ENCODE assay signal across 12 cellular contexts in the genomic region with DNA sequence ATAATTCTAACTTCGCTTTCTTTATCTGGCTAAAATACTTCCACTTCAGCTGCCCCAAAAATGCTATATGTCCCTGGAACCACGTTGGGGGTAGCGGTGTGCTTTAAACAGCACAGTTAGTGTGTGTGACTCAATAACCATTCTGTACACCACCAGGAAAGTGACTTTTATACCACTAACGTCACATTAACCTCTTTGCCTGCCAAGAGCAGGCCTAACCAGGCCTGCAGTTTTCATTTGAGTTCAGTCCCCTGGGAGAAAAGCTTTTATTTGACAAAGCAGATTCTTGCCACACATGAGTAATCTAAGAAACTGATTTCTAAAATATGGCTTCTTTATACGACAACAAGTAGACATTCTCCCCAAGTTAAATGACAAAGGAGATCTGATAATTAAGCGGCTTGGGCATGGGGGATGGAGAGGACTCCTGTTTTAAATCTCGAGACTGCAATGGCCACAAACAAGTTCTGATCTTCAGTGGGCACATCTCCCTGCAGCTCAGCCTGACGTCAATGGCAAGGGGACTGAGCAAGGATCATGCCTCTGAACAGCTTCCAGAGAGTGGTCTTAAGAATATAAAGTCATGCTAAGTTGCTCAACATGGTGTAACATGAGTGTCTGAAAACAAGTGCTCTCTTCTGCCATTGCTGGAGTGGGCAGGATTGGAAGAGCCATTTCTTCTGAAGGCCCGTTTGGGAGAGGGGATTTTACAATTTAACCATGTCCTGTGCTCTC.
DNase-seq lines count a peak whose midpoint lies in the region; ATAC-seq and TF ChIP-seq lines count a peak whose summit lies in the region.
"Had no signal": no experiment of that assay in that cellular context is flagged by ENCODE, and none has a peak within 500 bp of the region (broad histone marks: within the 10 kb centered on the region; RNA-seq: fewer than 3 reads in every experiment).

No MANE protein-coding gene starts in this region.

- H3K4me3 Mint-ChIP-seq in chondrocyte (ENCODE audit: unreplicated experiment) (no peak overlapping the region), type B pancreatic cell (no peak overlapping the region)
- H3K4me3 Mint-ChIP-seq: activated CD8-positive, alpha-beta memory T cell treated with anti-CD3 and anti-CD28 coated beads, Interleukin-2, amount 10 ng/mL, durations not matched to agents 7 days and 5 days; activated naive CD8-positive, alpha-beta T cell treated with anti-CD3 and anti-CD28 coated beads, Interleukin-2, amount 10 ng/mL, durations not matched to agents 7 days and 5 days; stimulated activated effector memory CD8-positive, alpha-beta T cell treated with anti-CD3 and anti-CD28 coated beads, Interleukin-12 subunit alpha, Interleukin-12 subunit beta, amount 100 ng/mL, for 72 hours had no signal

- H3K9me3 Mint-ChIP-seq in chondrocyte (ENCODE audit: low read depth) (peaks cover 1% of the 10 kb centered on the region), type B pancreatic cell (no peaks in the 10 kb centered on the region)
- H3K9me3 Mint-ChIP-seq: activated naive CD8-positive, alpha-beta T cell treated with anti-CD3 and anti-CD28 coated beads, Interleukin-2, amount 10 ng/mL, durations not matched to agents 7 days and 5 days; stimulated activated effector memory CD8-positive, alpha-beta T cell treated with anti-CD3 and anti-CD28 coated beads, Interleukin-12 subunit alpha, Interleukin-12 subunit beta, amount 100 ng/mL, for 72 hours had no signal

- DNase-seq in NAMALWA (ENCODE audit: low spot score) (peak; percentile 11), chondrocyte (ENCODE audit: low spot score) (no peak), left lobe of liver (ENCODE audit: low spot score) (no peak), type B pancreatic cell (ENCODE audit: extremely low spot score, unreplicated experiment) (no peak)
- no peak for DNase-seq in activated T-cell treated with anti-CD3 and anti-CD28 coated beads, Interleukin-2, amount 50 U/mL, for 1 hour
- DNase-seq: activated CD8-positive, alpha-beta memory T cell treated with anti-CD3 and anti-CD28 coated beads, Interleukin-2, amount 10 ng/mL, durations not matched to agents 7 days and 5 days; activated naive CD8-positive, alpha-beta T cell treated with anti-CD3 and anti-CD28 coated beads, Interleukin-2, amount 10 ng/mL, durations not matched to agents 7 days and 5 days; DMS153; NCI-H146 had no signal

- peak; percentile 80 for ATAC-seq in left lobe of liver
- ATAC-seq in HG03159 (IDR thresholded peaks at IDR 0.05; ENCODE audit: unreplicated experiment) = no peak
- ATAC-seq in HG02610 (IDR thresholded peaks at IDR 0.05; ENCODE audit: unreplicated experiment) = no peak
- ATAC-seq: activated CD8-positive, alpha-beta memory T cell treated with anti-CD3 and anti-CD28 coated beads, Interleukin-2, amount 10 ng/mL, durations not matched to agents 7 days and 5 days; stimulated activated effector memory CD8-positive, alpha-beta T cell treated with anti-CD3 and anti-CD28 coated beads, Interleukin-12 subunit alpha, Interleukin-12 subunit beta, amount 100 ng/mL, for 72 hours had no signal

- H3K36me3 Mint-ChIP-seq in chondrocyte (ENCODE audit: low read depth) = no peaks in the 10 kb centered on the region
- H3K36me3 Mint-ChIP-seq in type B pancreatic cell = no peaks in the 10 kb centered on the region
- H3K36me3 Mint-ChIP-seq: activated CD8-positive, alpha-beta memory T cell treated with anti-CD3 and anti-CD28 coated beads, Interleukin-2, amount 10 ng/mL, durations not matched to agents 7 days and 5 days; activated naive CD8-positive, alpha-beta T cell treated with anti-CD3 and anti-CD28 coated beads, Interleukin-2, amount 10 ng/mL, durations not matched to agents 7 days and 5 days; stimulated activated effector memory CD8-positive, alpha-beta T cell treated with anti-CD3 and anti-CD28 coated beads, Interleukin-12 subunit alpha, Interleukin-12 subunit beta, amount 100 ng/mL, for 72 hours had no signal

- H3K27ac Mint-ChIP-seq in chondrocyte (ENCODE audit: unreplicated experiment) (peak overlapping the region; percentile 58), type B pancreatic cell (peak overlapping the region; percentile 15)
- H3K27ac Mint-ChIP-seq: activated CD8-positive, alpha-beta memory T cell treated with anti-CD3 and anti-CD28 coated beads, Interleukin-2, amount 10 ng/mL, durations not matched to agents 7 days and 5 days; activated naive CD8-positive, alpha-beta T cell treated with anti-CD3 and anti-CD28 coated beads, Interleukin-2, amount 10 ng/mL, durations not matched to agents 7 days and 5 days; stimulated activated effector memory CD8-positive, alpha-beta T cell treated with anti-CD3 and anti-CD28 coated beads, Interleukin-12 subunit alpha, Interleukin-12 subunit beta, amount 100 ng/mL, for 72 hours had no signal

- H3K27me3 Mint-ChIP-seq in chondrocyte (ENCODE audit: low read depth) (no peaks in the 10 kb centered on the region), type B pancreatic cell (no peaks in the 10 kb centered on the region)
- H3K27me3 Mint-ChIP-seq: activated CD8-positive, alpha-beta memory T cell treated with anti-CD3 and anti-CD28 coated beads, Interleukin-2, amount 10 ng/mL, durations not matched to agents 7 days and 5 days; activated naive CD8-positive, alpha-beta T cell treated with anti-CD3 and anti-CD28 coated beads, Interleukin-2, amount 10 ng/mL, durations not matched to agents 7 days and 5 days had no signal

- TF ChIP-seq CTCF in chondrocyte (IDR thresholded peaks at IDR 0.05) (no peak), type B pancreatic cell (conservative IDR thresholded peaks at IDR 0.05) (no peak)

- H3K4me1 Mint-ChIP-seq in chondrocyte (ENCODE audit: low read depth) (peaks cover 16% of the 10 kb centered on the region), type B pancreatic cell (ENCODE audit: unreplicated experiment) (peaks cover 18% of the 10 kb centered on the region)
- H3K4me1 Mint-ChIP-seq: activated CD8-positive, alpha-beta memory T cell treated with anti-CD3 and anti-CD28 coated beads, Interleukin-2, amount 10 ng/mL, durations not matched to agents 7 days and 5 days; activated naive CD8-positive, alpha-beta T cell treated with anti-CD3 and anti-CD28 coated beads, Interleukin-2, amount 10 ng/mL, durations not matched to agents 7 days and 5 days; stimulated activated effector memory CD8-positive, alpha-beta T cell treated with anti-CD3 and anti-CD28 coated beads, Interleukin-12 subunit alpha, Interleukin-12 subunit beta, amount 100 ng/mL, for 72 hours had no signal
